9 cellular contexts compared by ENCODE assay signal in the genomic region with DNA sequence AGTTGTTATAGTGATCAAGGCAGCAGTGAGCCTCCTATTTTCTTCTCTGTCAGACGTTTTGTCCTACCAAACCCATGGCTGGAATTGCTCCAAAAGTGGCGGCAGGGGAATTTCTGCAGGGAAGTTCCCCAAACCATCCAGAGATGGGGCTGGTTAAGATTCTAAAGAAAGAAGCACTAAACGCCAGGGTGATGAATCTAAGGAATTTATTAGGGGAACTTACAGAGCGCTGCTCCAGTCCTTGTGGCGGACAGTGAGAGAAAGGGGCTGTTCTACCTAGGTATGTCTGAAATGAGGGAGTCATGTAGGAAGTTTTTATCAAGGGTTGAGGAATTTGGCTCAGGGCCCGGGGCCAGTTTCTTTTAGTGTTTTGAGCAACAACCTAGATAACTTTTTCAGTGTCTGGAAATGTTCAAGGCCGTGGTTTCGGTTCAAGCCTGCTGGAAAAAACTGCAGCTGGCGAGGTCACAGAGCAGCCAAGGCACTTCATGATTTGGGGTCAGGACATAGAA.
DNase-seq lines count a peak whose midpoint lies in the region; ATAC-seq and TF ChIP-seq lines count a peak whose summit lies in the region.
"Had no signal": no experiment of that assay in that cellular context is flagged by ENCODE, and none has a peak within 500 bp of the region (broad histone marks: within the 10 kb centered on the region; RNA-seq: fewer than 3 reads in every experiment).

No MANE protein-coding gene starts in this region.

- H3K4me1 Mint-ChIP-seq in activated CD8-positive, alpha-beta T cell treated with anti-CD3 and anti-CD28 coated beads, Interleukin-2, amount 10 ng/mL, durations not matched to agents 7 days and 5 days (ENCODE audit: low read depth) = peaks cover 36% of the 10 kb centered on the region

- no peaks in the 10 kb centered on the region for H3K9me3 ChIP-seq in BE2C
- H3K9me3 ChIP-seq in Panc1 (ENCODE audit: control insufficient read depth, insufficient read depth, low read depth, low read length) = no peaks in the 10 kb centered on the region

- BruUV-seq in Panc1 (replicated peaks; lab: Mats Ljungman, UMichigan) = no TSS peak

- no peak for TF ChIP-seq CTCF in BE2C (IDR thresholded peaks at IDR 0.05; ENCODE audit: low read depth, low read length)
- TF ChIP-seq CTCF in Panc1 (IDR thresholded peaks at IDR 0.05) = no peak

- intact Hi-C loops in Panc1 (cut with micrococcal nuclease; ENCODE audit: unreplicated experiment) = no loop called here

- ATAC-seq in Panc1 (peak; percentile 92), GM21723 (IDR thresholded peaks at IDR 0.05; ENCODE audit: unreplicated experiment) (no peak)
- ATAC-seq in activated CD8-positive, alpha-beta T cell treated with anti-CD3 and anti-CD28 coated beads, Interleukin-2, amount 10 ng/mL, durations not matched to agents 7 days and 5 days = no peak

- no peaks in the 10 kb centered on the region for H3K27me3 Mint-ChIP-seq in activated CD8-positive, alpha-beta T cell treated with anti-CD3 and anti-CD28 coated beads, Interleukin-2, amount 10 ng/mL, durations not matched to agents 7 days and 5 days (ENCODE audit: low read depth)

- no peak overlapping the region for H3K27ac ChIP-seq in Panc1 (ENCODE audit: low read length)

- H3K4me1 ChIP-seq in BE2C = no peaks in the 10 kb centered on the region; the same call in none of the 2 replicates
- no peaks in the 10 kb centered on the region for H3K4me1 ChIP-seq in Panc1 (ENCODE audit: control insufficient read depth, insufficient read depth, low read length)

- CTCF ChIA-PET in Panc1 (lab: Charles Lee) = no interaction called here
- CTCF ChIA-PET in activated CD8-positive, alpha-beta T cell treated with anti-CD3 and anti-CD28 coated beads, Interleukin-2, amount 10 ng/mL, durations not matched to agents 7 days and 5 days (lab: Charles Lee) = no interaction called here

- H3K9me3 Mint-ChIP-seq in activated CD8-positive, alpha-beta T cell treated with anti-CD3 and anti-CD28 coated beads, Interleukin-2, amount 10 ng/mL, durations not matched to agents 7 days and 5 days (ENCODE audit: insufficient read depth) = peaks cover 7% of the 10 kb centered on the region

- H3K27me3 ChIP-seq in BE2C (no peaks in the 10 kb centered on the region), Panc1 (ENCODE audit: control insufficient read depth, insufficient read depth, low read length) (no peaks in the 10 kb centered on the region)

- no peak overlapping the region for H3K27ac Mint-ChIP-seq in activated CD8-positive, alpha-beta T cell treated with anti-CD3 and anti-CD28 coated beads, Interleukin-2, amount 10 ng/mL, durations not matched to agents 7 days and 5 days

- H3K4me3 Mint-ChIP-seq in activated CD8-positive, alpha-beta T cell treated with anti-CD3 and anti-CD28 coated beads, Interleukin-2, amount 10 ng/mL, durations not matched to agents 7 days and 5 days = no peak overlapping the region

- H3K36me3 ChIP-seq in BE2C (no peaks in the 10 kb centered on the region), Panc1 (ENCODE audit: control insufficient read depth, insufficient read depth, low read length) (no peaks in the 10 kb centered on the region)

- peaks cover 31% of the 10 kb centered on the region for H3K36me3 Mint-ChIP-seq in activated CD8-positive, alpha-beta T cell treated with anti-CD3 and anti-CD28 coated beads, Interleukin-2, amount 10 ng/mL, durations not matched to agents 7 days and 5 days (ENCODE audit: low read depth)

- DNase-seq in BE2C = peak; percentile 32
- DNase-seq in Panc1 (ENCODE audit: low read depth, low spot score) = no peak
- peak; percentile 38 for DNase-seq in fibroblast of peridontal ligament (ENCODE audit: extremely low read depth)
- peak; percentile 87 for DNase-seq in non-pigmented ciliary epithelial cell (ENCODE audit: low read depth)
- no peak for DNase-seq in activated CD8-positive, alpha-beta T cell treated with anti-CD3 and anti-CD28 coated beads, Interleukin-2, amount 10 ng/mL, durations not matched to agents 7 days and 5 days
- DNase-seq in SKM-1 treated with dmso at 0.1 percent for 144 hours (lab: John Stamatoyannopoulos, UW; ENCODE audit: unreplicated experiment) = no peak
- DNase-seq in stimulated activated CD4-positive, alpha-beta T cell treated with anti-CD3 and anti-CD28 coated beads, Interleukin-12 subunit alpha, Interleukin-12 subunit beta, amount 100 ng/mL, for 4 hours = no peak
- DNase-seq: stimulated activated CD4-positive, alpha-beta T cell treated with anti-CD3 and anti-CD28 coated beads, Interleukin-4, amount 100 ng/mL, for 4 hours had no signal

- in situ Hi-C loops in Panc1 (cut with HindIII; ENCODE audit: low pct_unique_long_range_greater_than_20kb, low sequenced_read_pairs) = no loop called here

- H3K4me3 ChIP-seq in BE2C (ENCODE audit: low read depth, low read length) (no peak overlapping the region), Panc1 (ENCODE audit: low read depth in 2 of 2, low read length in 2 of 2) (peak overlapping the region; percentile 9 to 24; a peak in 2 of 4 replicates)

- POLR2A ChIA-PET in Panc1 (lab: Charles Lee) = no interaction called here
- POLR2A ChIA-PET in activated CD8-positive, alpha-beta T cell treated with anti-CD3 and anti-CD28 coated beads, Interleukin-2, amount 10 ng/mL, durations not matched to agents 7 days and 5 days (lab: Charles Lee) = no interaction called here

Comparison
In these comparisons a context has a peak if more than half of its experiments do, and no peak if none do; other contexts are left out.
1. DNase-seq: peak in BE2C (single experiment), fibroblast of peridontal ligament (single experiment) and non-pigmented ciliary epithelial cell (single experiment); none in Panc1 (single experiment), activated CD8-positive, alpha-beta T cell treated with anti-CD3 and anti-CD28 coated beads, Interleukin-2, amount 10 ng/mL, durations not matched to agents 7 days and 5 days (single experiment), SKM-1 treated with dmso at 0.1 percent for 144 hours (single experiment) and stimulated activated CD4-positive, alpha-beta T cell treated with anti-CD3 and anti-CD28 coated beads, Interleukin-12 subunit alpha, Interleukin-12 subunit beta, amount 100 ng/mL, for 4 hours (single experiment).